Comparison of ENCODE assay signal across 1 cellular context in the genomic region with DNA sequence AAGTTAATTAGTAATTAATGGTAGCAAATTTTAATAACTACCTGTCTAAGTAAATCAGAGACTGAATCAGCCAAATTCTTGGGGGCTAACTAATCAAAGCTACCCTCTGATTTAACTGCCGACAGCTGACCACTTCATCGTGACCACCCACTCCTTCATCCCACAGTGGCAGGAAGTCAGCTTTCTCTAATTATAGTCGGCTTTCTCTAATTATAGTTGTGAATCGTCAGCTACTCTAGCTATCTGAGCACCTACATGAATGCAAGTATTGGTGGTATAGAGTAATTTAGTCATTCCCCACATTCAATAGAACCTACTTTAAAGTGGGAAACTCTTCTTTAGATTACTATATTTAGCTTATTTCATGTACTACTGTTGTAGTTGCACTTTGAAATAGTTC.
TF ChIP-seq lines count a peak whose summit lies in the region.

No MANE protein-coding gene starts in this region.

TF ChIP-seq in GM23338, 12 proteins besides CTCF, POLR2A, EP300 and RAD21 (continued from another document):
- TF ChIP-seq, protein P1, sequence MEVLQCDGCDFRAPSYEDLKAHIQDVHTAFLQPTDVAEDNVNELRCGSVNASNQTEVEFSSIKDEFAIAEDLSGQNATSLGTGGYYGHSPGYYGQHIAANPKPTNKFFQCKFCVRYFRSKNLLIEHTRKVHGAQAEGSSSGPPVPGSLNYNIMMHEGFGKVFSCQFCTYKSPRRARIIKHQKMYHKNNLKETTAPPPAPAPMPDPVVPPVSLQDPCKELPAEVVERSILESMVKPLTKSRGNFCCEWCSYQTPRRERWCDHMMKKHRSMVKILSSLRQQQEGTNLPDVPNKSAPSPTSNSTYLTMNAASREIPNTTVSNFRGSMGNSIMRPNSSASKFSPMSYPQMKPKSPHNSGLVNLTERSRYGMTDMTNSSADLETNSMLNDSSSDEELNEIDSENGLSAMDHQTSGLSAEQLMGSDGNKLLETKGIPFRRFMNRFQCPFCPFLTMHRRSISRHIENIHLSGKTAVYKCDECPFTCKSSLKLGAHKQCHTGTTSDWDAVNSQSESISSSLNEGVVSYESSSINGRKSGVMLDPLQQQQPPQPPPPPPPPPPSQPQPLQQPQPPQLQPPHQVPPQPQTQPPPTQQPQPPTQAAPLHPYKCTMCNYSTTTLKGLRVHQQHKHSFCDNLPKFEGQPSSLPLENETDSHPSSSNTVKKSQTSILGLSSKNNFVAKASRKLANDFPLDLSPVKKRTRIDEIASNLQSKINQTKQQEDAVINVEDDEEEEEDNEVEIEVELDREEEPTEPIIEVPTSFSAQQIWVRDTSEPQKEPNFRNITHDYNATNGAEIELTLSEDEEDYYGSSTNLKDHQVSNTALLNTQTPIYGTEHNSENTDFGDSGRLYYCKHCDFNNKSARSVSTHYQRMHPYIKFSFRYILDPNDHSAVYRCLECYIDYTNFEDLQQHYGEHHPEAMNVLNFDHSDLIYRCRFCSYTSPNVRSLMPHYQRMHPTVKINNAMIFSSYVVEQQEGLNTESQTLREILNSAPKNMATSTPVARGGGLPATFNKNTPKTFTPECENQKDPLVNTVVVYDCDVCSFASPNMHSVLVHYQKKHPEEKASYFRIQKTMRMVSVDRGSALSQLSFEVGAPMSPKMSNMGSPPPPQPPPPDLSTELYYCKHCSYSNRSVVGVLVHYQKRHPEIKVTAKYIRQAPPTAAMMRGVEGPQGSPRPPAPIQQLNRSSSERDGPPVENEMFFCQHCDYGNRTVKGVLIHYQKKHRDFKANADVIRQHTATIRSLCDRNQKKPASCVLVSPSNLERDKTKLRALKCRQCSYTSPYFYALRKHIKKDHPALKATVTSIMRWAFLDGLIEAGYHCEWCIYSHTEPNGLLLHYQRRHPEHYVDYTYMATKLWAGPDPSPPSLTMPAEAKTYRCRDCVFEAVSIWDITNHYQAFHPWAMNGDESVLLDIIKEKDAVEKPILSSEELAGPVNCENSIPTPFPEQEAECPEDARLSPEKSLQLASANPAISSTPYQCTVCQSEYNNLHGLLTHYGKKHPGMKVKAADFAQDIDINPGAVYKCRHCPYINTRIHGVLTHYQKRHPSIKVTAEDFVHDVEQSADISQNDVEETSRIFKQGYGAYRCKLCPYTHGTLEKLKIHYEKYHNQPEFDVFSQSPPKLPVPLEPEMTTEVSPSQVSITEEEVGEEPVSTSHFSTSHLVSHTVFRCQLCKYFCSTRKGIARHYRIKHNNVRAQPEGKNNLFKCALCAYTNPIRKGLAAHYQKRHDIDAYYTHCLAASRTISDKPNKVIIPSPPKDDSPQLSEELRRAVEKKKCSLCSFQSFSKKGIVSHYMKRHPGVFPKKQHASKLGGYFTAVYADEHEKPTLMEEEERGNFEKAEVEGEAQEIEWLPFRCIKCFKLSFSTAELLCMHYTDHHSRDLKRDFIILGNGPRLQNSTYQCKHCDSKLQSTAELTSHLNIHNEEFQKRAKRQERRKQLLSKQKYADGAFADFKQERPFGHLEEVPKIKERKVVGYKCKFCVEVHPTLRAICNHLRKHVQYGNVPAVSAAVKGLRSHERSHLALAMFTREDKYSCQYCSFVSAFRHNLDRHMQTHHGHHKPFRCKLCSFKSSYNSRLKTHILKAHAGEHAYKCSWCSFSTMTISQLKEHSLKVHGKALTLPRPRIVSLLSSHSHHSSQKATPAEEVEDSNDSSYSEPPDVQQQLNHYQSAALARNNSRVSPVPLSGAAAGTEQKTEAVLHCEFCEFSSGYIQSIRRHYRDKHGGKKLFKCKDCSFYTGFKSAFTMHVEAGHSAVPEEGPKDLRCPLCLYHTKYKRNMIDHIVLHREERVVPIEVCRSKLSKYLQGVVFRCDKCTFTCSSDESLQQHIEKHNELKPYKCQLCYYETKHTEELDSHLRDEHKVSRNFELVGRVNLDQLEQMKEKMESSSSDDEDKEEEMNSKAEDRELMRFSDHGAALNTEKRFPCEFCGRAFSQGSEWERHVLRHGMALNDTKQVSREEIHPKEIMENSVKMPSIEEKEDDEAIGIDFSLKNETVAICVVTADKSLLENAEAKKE (CRISPR knock-in tag; IDR thresholded peaks at IDR 0.05) = no peak
- TF ChIP-seq ZNF114 (CRISPR knock-in tag; IDR thresholded peaks at IDR 0.05) = no peak
- TF ChIP-seq POLR2AphosphoS5 (IDR thresholded peaks at IDR 0.05; ENCODE audit: low read depth) = no peak
- TF ChIP-seq ZNF331 (CRISPR knock-in tag; IDR thresholded peaks at IDR 0.05; ENCODE audit: low read depth) = no peak
- TF ChIP-seq, protein P2, sequence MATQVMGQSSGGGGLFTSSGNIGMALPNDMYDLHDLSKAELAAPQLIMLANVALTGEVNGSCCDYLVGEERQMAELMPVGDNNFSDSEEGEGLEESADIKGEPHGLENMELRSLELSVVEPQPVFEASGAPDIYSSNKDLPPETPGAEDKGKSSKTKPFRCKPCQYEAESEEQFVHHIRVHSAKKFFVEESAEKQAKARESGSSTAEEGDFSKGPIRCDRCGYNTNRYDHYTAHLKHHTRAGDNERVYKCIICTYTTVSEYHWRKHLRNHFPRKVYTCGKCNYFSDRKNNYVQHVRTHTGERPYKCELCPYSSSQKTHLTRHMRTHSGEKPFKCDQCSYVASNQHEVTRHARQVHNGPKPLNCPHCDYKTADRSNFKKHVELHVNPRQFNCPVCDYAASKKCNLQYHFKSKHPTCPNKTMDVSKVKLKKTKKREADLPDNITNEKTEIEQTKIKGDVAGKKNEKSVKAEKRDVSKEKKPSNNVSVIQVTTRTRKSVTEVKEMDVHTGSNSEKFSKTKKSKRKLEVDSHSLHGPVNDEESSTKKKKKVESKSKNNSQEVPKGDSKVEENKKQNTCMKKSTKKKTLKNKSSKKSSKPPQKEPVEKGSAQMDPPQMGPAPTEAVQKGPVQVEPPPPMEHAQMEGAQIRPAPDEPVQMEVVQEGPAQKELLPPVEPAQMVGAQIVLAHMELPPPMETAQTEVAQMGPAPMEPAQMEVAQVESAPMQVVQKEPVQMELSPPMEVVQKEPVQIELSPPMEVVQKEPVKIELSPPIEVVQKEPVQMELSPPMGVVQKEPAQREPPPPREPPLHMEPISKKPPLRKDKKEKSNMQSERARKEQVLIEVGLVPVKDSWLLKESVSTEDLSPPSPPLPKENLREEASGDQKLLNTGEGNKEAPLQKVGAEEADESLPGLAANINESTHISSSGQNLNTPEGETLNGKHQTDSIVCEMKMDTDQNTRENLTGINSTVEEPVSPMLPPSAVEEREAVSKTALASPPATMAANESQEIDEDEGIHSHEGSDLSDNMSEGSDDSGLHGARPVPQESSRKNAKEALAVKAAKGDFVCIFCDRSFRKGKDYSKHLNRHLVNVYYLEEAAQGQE (IDR thresholded peaks at IDR 0.05; ENCODE audit: unreplicated experiment) = no peak
- no peak for TF ChIP-seq EZH2 (IDR thresholded peaks at IDR 0.05; ENCODE audit: low read depth, unreplicated experiment)
- TF ChIP-seq CREB1 (CRISPR knock-in tag; IDR thresholded peaks at IDR 0.05; ENCODE audit: low read depth) = no peak
- TF ChIP-seq STAT1 (IDR thresholded peaks at IDR 0.05; ENCODE audit: unreplicated experiment) = no peak
TF ChIP-seq in GM23338: peak in this region for 0.
